In genomic region chr7:30272126-30272525, GRCh38 we compare ENCODE assay signal across 1 cellular context.
TF ChIP-seq lines count a peak whose summit lies in the region.

No MANE protein-coding gene starts in this region.

TF ChIP-seq in K562, 482 proteins besides CTCF, POLR2A, EP300 and RAD21 (continued from another document):
- TF ChIP-seq ZNF695 (CRISPR knock-in tag; IDR thresholded peaks at IDR 0.05): no peak
